In the genomic region with DNA sequence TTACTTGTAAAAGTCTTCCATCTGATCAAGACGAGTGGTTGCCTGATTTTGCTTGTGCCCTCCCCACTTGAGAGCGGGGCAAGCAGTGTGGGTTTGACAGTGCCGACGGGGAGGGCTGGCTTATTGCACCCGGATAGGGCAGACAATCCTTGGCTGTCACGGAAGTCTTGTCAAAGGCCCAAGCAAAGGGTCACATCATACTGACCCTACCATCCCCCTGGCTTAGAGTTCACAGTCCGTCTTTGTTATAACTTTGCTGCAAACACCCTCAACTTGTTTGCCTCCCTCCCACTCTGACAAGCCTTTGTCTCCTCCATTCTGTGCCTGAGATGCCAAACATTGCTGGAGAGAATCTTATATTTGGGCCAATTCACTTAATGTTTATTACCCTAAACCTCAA, we compare ENCODE assay signal across 1 cellular context.
TF ChIP-seq lines count a peak whose summit lies in the region.

No MANE protein-coding gene starts in this region.

TF ChIP-seq in H1, 55 proteins besides CTCF, POLR2A, EP300 and RAD21:
- no peak for TF ChIP-seq SP4 (IDR thresholded peaks at IDR 0.05; ENCODE audit: low read length)
- no peak for TF ChIP-seq SIN3A (conservative IDR thresholded peaks at IDR 0.05 in 1 of 2, IDR thresholded peaks at IDR 0.05 in 1 of 2; ENCODE audit: low read depth in 1 of 2, low read length in 2 of 2)
- TF ChIP-seq CHD1 (IDR thresholded peaks at IDR 0.05; ENCODE audit: low read depth, low read length): no peak
- TF ChIP-seq JUN (IDR thresholded peaks at IDR 0.05; ENCODE audit: low read depth, low read length): no peak
- TF ChIP-seq TAF1 (IDR thresholded peaks at IDR 0.05; ENCODE audit: low read depth, low read length): no peak
- no peak for TF ChIP-seq PHF8 (conservative IDR thresholded peaks at IDR 0.05; ENCODE audit: low read depth, low read length)
- TF ChIP-seq NRF1 (IDR thresholded peaks at IDR 0.05; ENCODE audit: low read depth, low read length): no peak
- no peak for TF ChIP-seq ASH2L (IDR thresholded peaks at IDR 0.05; ENCODE audit: low read length)
- TF ChIP-seq, protein P1, sequence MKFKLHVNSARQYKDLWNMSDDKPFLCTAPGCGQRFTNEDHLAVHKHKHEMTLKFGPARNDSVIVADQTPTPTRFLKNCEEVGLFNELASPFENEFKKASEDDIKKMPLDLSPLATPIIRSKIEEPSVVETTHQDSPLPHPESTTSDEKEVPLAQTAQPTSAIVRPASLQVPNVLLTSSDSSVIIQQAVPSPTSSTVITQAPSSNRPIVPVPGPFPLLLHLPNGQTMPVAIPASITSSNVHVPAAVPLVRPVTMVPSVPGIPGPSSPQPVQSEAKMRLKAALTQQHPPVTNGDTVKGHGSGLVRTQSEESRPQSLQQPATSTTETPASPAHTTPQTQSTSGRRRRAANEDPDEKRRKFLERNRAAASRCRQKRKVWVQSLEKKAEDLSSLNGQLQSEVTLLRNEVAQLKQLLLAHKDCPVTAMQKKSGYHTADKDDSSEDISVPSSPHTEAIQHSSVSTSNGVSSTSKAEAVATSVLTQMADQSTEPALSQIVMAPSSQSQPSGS (IDR thresholded peaks at IDR 0.05; ENCODE audit: low read length): no peak
- no peak for TF ChIP-seq HDAC2 (IDR thresholded peaks at IDR 0.05; ENCODE audit: borderline replicate concordance in 1 of 2, low read depth in 2 of 2, low read length in 2 of 2)
- no peak for TF ChIP-seq GTF2F1 (IDR thresholded peaks at IDR 0.05; ENCODE audit: borderline replicate concordance, low read depth, low read length)
- no peak for TF ChIP-seq E2F6 (IDR thresholded peaks at IDR 0.05)
- no peak for TF ChIP-seq CTBP2 (IDR thresholded peaks at IDR 0.05; ENCODE audit: borderline replicate concordance, insufficient read depth, insufficient read length, low read length)
- TF ChIP-seq RNF2 (IDR thresholded peaks at IDR 0.05; ENCODE audit: borderline replicate concordance, low read depth, low read length, missing control alignments, poor library complexity, severe bottlenecking): no peak
- TF ChIP-seq CBX5 (IDR thresholded peaks at IDR 0.05; ENCODE audit: low read depth, low read length): no peak
